Comparison of ENCODE assay signal across 27 cellular contexts in the genomic region with DNA sequence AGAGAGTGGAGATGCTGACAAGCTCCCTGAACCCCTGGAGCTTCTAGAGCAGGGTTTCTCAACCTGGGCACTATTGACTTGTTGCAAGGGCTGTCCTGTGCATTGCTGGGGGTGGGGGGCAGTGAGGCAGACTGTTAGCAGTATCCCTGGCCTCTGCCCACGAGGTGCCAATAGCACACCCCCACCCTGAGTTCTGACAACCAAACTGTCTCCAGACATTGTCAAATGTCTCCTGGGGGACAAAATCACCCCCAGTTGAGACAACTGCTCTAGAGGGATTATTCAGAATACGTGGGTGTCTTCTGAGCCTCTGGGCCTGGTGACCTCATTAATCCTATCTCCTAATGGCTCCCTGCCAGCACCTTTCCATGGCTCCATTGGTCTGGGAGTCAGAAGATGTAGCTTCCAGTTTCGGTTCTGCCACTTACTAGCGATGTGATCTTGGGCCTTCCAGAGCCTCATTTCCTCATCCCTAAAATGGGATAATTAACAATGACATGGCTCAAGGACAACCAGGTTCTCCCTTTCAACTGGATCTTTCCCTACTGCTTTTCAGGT.
"Had no signal": no experiment of that assay in that cellular context is flagged by ENCODE, and none has a peak within 500 bp of the region (broad histone marks: within the 10 kb centered on the region; RNA-seq: fewer than 3 reads in every experiment).

No MANE protein-coding gene starts in this region.

- H3K9me3 ChIP-seq: breast epithelium, esophagus muscularis mucosa, lower lobe of right lung, testis, uterus had no signal

- H3K36me3 ChIP-seq: breast epithelium, esophagus muscularis mucosa, lower lobe of right lung, uterus had no signal

- H3K27me3 Mint-ChIP-seq: activated CD8-positive, alpha-beta T cell treated with anti-CD3 and anti-CD28 coated beads for 36 hours had no signal

- H3K36me3 Mint-ChIP-seq: activated CD8-positive, alpha-beta memory T cell treated with anti-CD3 and anti-CD28 coated beads, Interleukin-2, amount 10 ng/mL, durations not matched to agents 7 days and 5 days; activated naive CD4-positive, alpha-beta T cell treated with anti-CD3 and anti-CD28 coated beads, Interleukin-2, amount 50 U/mL, for 72 hours; naive thymus-derived CD8-positive, alpha-beta T cell; WTC11 had no signal

- H3K27ac ChIP-seq: breast epithelium, esophagus muscularis mucosa, lower lobe of right lung, parathyroid adenoma, testis, uterus had no signal

- H3K4me3 Mint-ChIP-seq: activated CD8-positive, alpha-beta memory T cell treated with anti-CD3 and anti-CD28 coated beads, Interleukin-2, amount 10 ng/mL, durations not matched to agents 7 days and 5 days; activated CD8-positive, alpha-beta T cell treated with anti-CD3 and anti-CD28 coated beads for 36 hours; activated T-cell treated with anti-CD3 and anti-CD28 coated beads, Interleukin-2, amount 50 U/mL, for 72 hours; dendritic cell treated with granulocyte-macrophage colony-stimulating factor and Interleukin-4, amounts not matched to agents 40 ng/mL and 50 ng/mL, for 4 days; naive thymus-derived CD8-positive, alpha-beta T cell; neural crest cell; T-helper 17 cell; WTC11 had no signal

- H3K4me1 Mint-ChIP-seq: activated CD8-positive, alpha-beta memory T cell treated with anti-CD3 and anti-CD28 coated beads, Interleukin-2, amount 10 ng/mL, durations not matched to agents 7 days and 5 days had no signal

- H3K9me3 Mint-ChIP-seq: activated CD8-positive, alpha-beta T cell treated with anti-CD3 and anti-CD28 coated beads for 36 hours; activated naive CD4-positive, alpha-beta T cell treated with anti-CD3 and anti-CD28 coated beads, Interleukin-2, amount 50 U/mL, for 72 hours; activated T-cell treated with anti-CD3 and anti-CD28 coated beads, Interleukin-2, amount 50 U/mL, for 72 hours; dendritic cell treated with granulocyte-macrophage colony-stimulating factor and Interleukin-4, amounts not matched to agents 40 ng/mL and 50 ng/mL, for 4 days; naive thymus-derived CD8-positive, alpha-beta T cell; WTC11 had no signal

- DNase-seq: activated CD4-positive, alpha-beta T cell treated with anti-CD3 and anti-CD28 coated beads, Interleukin-2, amount 50 U/mL, for 1 hour; activated CD8-positive, alpha-beta memory T cell treated with anti-CD3 and anti-CD28 coated beads, Interleukin-2, amount 10 ng/mL, durations not matched to agents 7 days and 5 days; activated CD8-positive, alpha-beta T cell treated with anti-CD3 and anti-CD28 coated beads for 36 hours; activated naive CD4-positive, alpha-beta T cell; activated T-cell treated with anti-CD3 and anti-CD28 coated beads for 4 hours; activated T-cell treated with anti-CD3 and anti-CD28 coated beads, Interleukin-2, amount 50 U/mL, for 72 hours; central memory CD4-positive, alpha-beta T cell; kidney glomerular epithelial cell; lower lobe of right lung; mesenchymal stem cell; naive thymus-derived CD8-positive, alpha-beta T cell; nucleus accumbens; right cardiac atrium; stimulated activated CD4-positive, alpha-beta T cell treated with anti-CD3 and anti-CD28 coated beads, Interleukin-2, amount 100 ng/mL, for 48 hours; stimulated activated naive CD8-positive, alpha-beta T cell treated with anti-CD3 and anti-CD28 coated beads, Interleukin-15, Interleukin-2, amounts not matched to agents 100 U/mL and 50 U/mL, for 24 hours; T-helper 17 cell; T1000; testis; trophoblast cell; uterus had no signal

- H3K27ac Mint-ChIP-seq: activated CD8-positive, alpha-beta memory T cell treated with anti-CD3 and anti-CD28 coated beads, Interleukin-2, amount 10 ng/mL, durations not matched to agents 7 days and 5 days; activated CD8-positive, alpha-beta T cell treated with anti-CD3 and anti-CD28 coated beads for 36 hours; activated naive CD4-positive, alpha-beta T cell treated with anti-CD3 and anti-CD28 coated beads, Interleukin-2, amount 50 U/mL, for 72 hours; activated T-cell treated with anti-CD3 and anti-CD28 coated beads, Interleukin-2, amount 50 U/mL, for 72 hours; dendritic cell treated with granulocyte-macrophage colony-stimulating factor and Interleukin-4, amounts not matched to agents 40 ng/mL and 50 ng/mL, for 4 days; T-helper 17 cell; WTC11 had no signal

- H3K4me3 ChIP-seq: breast epithelium, esophagus muscularis mucosa, lower lobe of right lung, testis, uterus had no signal

- H3K4me1 ChIP-seq: breast epithelium, esophagus muscularis mucosa, lower lobe of right lung, parathyroid adenoma, testis, uterus had no signal
